24 cellular contexts compared by ENCODE assay signal in genomic region chr5:151122828-151123227, GRCh38. TPM values are rescaled to one million over a fixed set of nuclear protein-coding genes. Genes with fewer than 3 reads are reported as not detected.
DNase-seq lines count a peak whose midpoint lies in the region; ATAC-seq and TF ChIP-seq lines count a peak whose summit lies in the region.
"Had no signal": no experiment of that assay in that cellular context is flagged by ENCODE, and none has a peak within 500 bp of the region (broad histone marks: within the 10 kb centered on the region; RNA-seq: fewer than 3 reads in every experiment).

No MANE protein-coding gene starts in this region.

- ATAC-seq in activated CD4-positive, alpha-beta T cell treated with anti-CD3 and anti-CD28 coated beads for 36 hours: no peak
- ATAC-seq in stimulated activated effector memory CD8-positive, alpha-beta T cell treated with anti-CD3 and anti-CD28 coated beads, Interleukin-12 subunit alpha, Interleukin-12 subunit beta, amount 100 ng/mL, for 72 hours: peak; percentile 19
- ATAC-seq in GM18498 (IDR thresholded peaks at IDR 0.05; ENCODE audit: unreplicated experiment): no peak
- ATAC-seq: HepG2, sciatic nerve had no signal

- CTCF ChIA-PET in activated CD4-positive, alpha-beta T cell treated with anti-CD3 and anti-CD28 coated beads for 36 hours (lab: Charles Lee): interaction anchor here (1.6 to 27.2 kb wide), 4 partner anchors 8 to 55 kb away, joined by 3 to 685 read pairs (median 177); no protein-coding TSS in a partner anchor

- no peaks in the 10 kb centered on the region for H3K9me3 ChIP-seq in effector memory CD4-positive, alpha-beta T cell (ENCODE audit: control insufficient read depth, low read length)

- no peak overlapping the region for H3K4me3 ChIP-seq in effector memory CD4-positive, alpha-beta T cell (ENCODE audit: insufficient read depth, low read depth, low read length, poor library complexity, severe bottlenecking)
- no peak overlapping the region for H3K4me3 ChIP-seq in foreskin fibroblast (ENCODE audit: low read depth in 1 of 2, low read length in 2 of 2)

- H3K27ac ChIP-seq in effector memory CD4-positive, alpha-beta T cell (ENCODE audit: insufficient read depth, low read length, poor library complexity, severe bottlenecking): peak overlapping the region; percentile 42
- no peak overlapping the region for H3K27ac ChIP-seq in substantia nigra (ENCODE audit: low read depth, low read length, poor library complexity, severe bottlenecking)
- H3K27ac ChIP-seq: 22Rv1, parathyroid adenoma had no signal

- peak overlapping the region; percentile 11 for H3K27ac Mint-ChIP-seq in activated CD4-positive, alpha-beta T cell treated with anti-CD3 and anti-CD28 coated beads for 36 hours
- peak overlapping the region; percentile 63 to 99 (median 91) for H3K27ac Mint-ChIP-seq in IgD-negative memory B cell
- H3K27ac Mint-ChIP-seq in stimulated activated effector memory CD8-positive, alpha-beta T cell treated with anti-CD3 and anti-CD28 coated beads, Interleukin-12 subunit alpha, Interleukin-12 subunit beta, amount 100 ng/mL, for 72 hours: peak overlapping the region; percentile 94

- intact Hi-C loops in activated CD4-positive, alpha-beta T cell treated with anti-CD3 and anti-CD28 coated beads for 36 hours (cut with DNase I, micrococcal nuclease): no loop called here

- no peaks in the 10 kb centered on the region for H3K27me3 ChIP-seq in effector memory CD4-positive, alpha-beta T cell (replicated peaks; ENCODE audit: control insufficient read depth, insufficient read depth, low read length, poor library complexity, severe bottlenecking)

- no peak for TF ChIP-seq CTCF in foreskin fibroblast (IDR thresholded peaks at IDR 0.05; ENCODE audit: low read depth, low read length)

- DNase-seq in activated CD4-positive, alpha-beta T cell treated with anti-CD3 and anti-CD28 coated beads for 36 hours: no peak
- no peak for DNase-seq in activated CD4-positive, alpha-beta T cell treated with anti-CD3 and anti-CD28 coated beads for 48 hours
- DNase-seq in effector memory CD4-positive, alpha-beta T cell: no peak
- no peak for DNase-seq in stimulated activated effector memory CD8-positive, alpha-beta T cell treated with anti-CD3 and anti-CD28 coated beads, Interleukin-12 subunit alpha, Interleukin-12 subunit beta, amount 100 ng/mL, for 72 hours (ENCODE audit: low spot score in 2 of 2)
- DNase-seq in substantia nigra (lab: John Stamatoyannopoulos, UW): no peak
- no peak for DNase-seq in foreskin fibroblast
- DNase-seq: activated CD4-positive, alpha-beta T cell treated with anti-CD3 and anti-CD28 coated beads for 1 hour; activated CD8-positive, alpha-beta memory T cell treated with anti-CD3 and anti-CD28 coated beads, Interleukin-2, amount 50 U/mL, for 48 hours; AML-193; Calu3; cerebellar nuclear complex; erythroblast; HFFc6; mammary epithelial cell; NCI-H1436; NCI-H2171 treated with DMSO at 0.1 percent for 48 hours; NCI-H526 treated with DMSO at 0.1 percent for 48 hours; trophoblast cell had no signal

- no peaks in the 10 kb centered on the region for H3K9me3 Mint-ChIP-seq in activated CD4-positive, alpha-beta T cell treated with anti-CD3 and anti-CD28 coated beads for 36 hours (ENCODE audit: low read depth)
- H3K9me3 Mint-ChIP-seq in IgD-negative memory B cell: no peaks in the 10 kb centered on the region
- H3K9me3 Mint-ChIP-seq in stimulated activated effector memory CD8-positive, alpha-beta T cell treated with anti-CD3 and anti-CD28 coated beads, Interleukin-12 subunit alpha, Interleukin-12 subunit beta, amount 100 ng/mL, for 72 hours: no peaks in the 10 kb centered on the region
- H3K9me3 Mint-ChIP-seq: HFFc6 had no signal

- H3K4me3 Mint-ChIP-seq in activated CD4-positive, alpha-beta T cell treated with anti-CD3 and anti-CD28 coated beads for 36 hours: no peak overlapping the region
- H3K4me3 Mint-ChIP-seq in IgD-negative memory B cell: no peak overlapping the region
- H3K4me3 Mint-ChIP-seq in stimulated activated effector memory CD8-positive, alpha-beta T cell treated with anti-CD3 and anti-CD28 coated beads, Interleukin-12 subunit alpha, Interleukin-12 subunit beta, amount 100 ng/mL, for 72 hours: no peak overlapping the region
- H3K4me3 Mint-ChIP-seq: HFFc6 had no signal

- POLR2A ChIA-PET in activated CD4-positive, alpha-beta T cell treated with anti-CD3 and anti-CD28 coated beads for 36 hours (lab: Charles Lee): no interaction called here

- peaks cover 11% of the 10 kb centered on the region for H3K4me1 ChIP-seq in effector memory CD4-positive, alpha-beta T cell (ENCODE audit: control insufficient read depth, insufficient read depth, low read length, poor library complexity, severe bottlenecking)

- H3K36me3 ChIP-seq in effector memory CD4-positive, alpha-beta T cell (ENCODE audit: control insufficient read depth, insufficient read depth, low read length): peaks cover 92% of the 10 kb centered on the region

- peaks cover 76% of the 10 kb centered on the region for H3K36me3 Mint-ChIP-seq in activated CD4-positive, alpha-beta T cell treated with anti-CD3 and anti-CD28 coated beads for 36 hours (ENCODE audit: low read depth)
- H3K36me3 Mint-ChIP-seq in IgD-negative memory B cell: peaks cover 19% of the 10 kb centered on the region
- peaks cover 100% of the 10 kb centered on the region for H3K36me3 Mint-ChIP-seq in stimulated activated effector memory CD8-positive, alpha-beta T cell treated with anti-CD3 and anti-CD28 coated beads, Interleukin-12 subunit alpha, Interleukin-12 subunit beta, amount 100 ng/mL, for 72 hours

- H3K27me3 Mint-ChIP-seq in activated CD4-positive, alpha-beta T cell treated with anti-CD3 and anti-CD28 coated beads for 36 hours: no peaks in the 10 kb centered on the region
- no peaks in the 10 kb centered on the region for H3K27me3 Mint-ChIP-seq in IgD-negative memory B cell

- peaks cover 46% of the 10 kb centered on the region for H3K4me1 Mint-ChIP-seq in activated CD4-positive, alpha-beta T cell treated with anti-CD3 and anti-CD28 coated beads for 36 hours
- H3K4me1 Mint-ChIP-seq in IgD-negative memory B cell: peaks cover 27 to 32% (median 30%) of the 10 kb centered on the region in 3 donors
- peaks cover 42% of the 10 kb centered on the region for H3K4me1 Mint-ChIP-seq in stimulated activated effector memory CD8-positive, alpha-beta T cell treated with anti-CD3 and anti-CD28 coated beads, Interleukin-12 subunit alpha, Interleukin-12 subunit beta, amount 100 ng/mL, for 72 hours

RNA-seq across cellular contexts. Expression of gene ANXA6, which starts 34.8 kb away (rescaled TPM):
- 100 to 1,000 TPM; 322 to 332 TPM for total RNA-seq in activated CD4-positive, alpha-beta T cell treated with anti-CD3 and anti-CD28 coated beads for 36 hours
- polyA plus RNA-seq in IgD-negative memory B cell: 298 TPM

RNA-seq across cellular contexts. Expression of gene TNIP1, which starts 42.0 kb away (rescaled TPM):
- total RNA-seq in activated CD4-positive, alpha-beta T cell treated with anti-CD3 and anti-CD28 coated beads for 36 hours: 100 to 1,000 TPM; 351 to 408 TPM
- polyA plus RNA-seq in IgD-negative memory B cell: 78.3 TPM

Comparison
In these comparisons a context has a peak if more than half of its experiments do, and no peak if none do; other contexts are left out.
1. H3K27ac Mint-ChIP-seq: peak in every context shown above with its lines; median percentile 94 in stimulated activated effector memory CD8-positive, alpha-beta T cell treated with anti-CD3 and anti-CD28 coated beads, Interleukin-12 subunit alpha, Interleukin-12 subunit beta, amount 100 ng/mL, for 72 hours; 91 in IgD-negative memory B cell; 11 in activated CD4-positive, alpha-beta T cell treated with anti-CD3 and anti-CD28 coated beads for 36 hours.